Comparison of ENCODE assay signal across 8 cellular contexts in genomic region chr16:66605177-66605999, GRCh38. TPM values are rescaled to one million over a fixed set of nuclear protein-coding genes. Genes with fewer than 3 reads are reported as not detected.
DNase-seq lines count a peak whose midpoint lies in the region; ATAC-seq and TF ChIP-seq lines count a peak whose summit lies in the region.

No MANE protein-coding gene starts in this region.

- H3K36me3 ChIP-seq in Loucy (ENCODE audit: insufficient read depth, low read length) (peaks cover 12% of the 10 kb centered on the region; the same call in 1 of the 2 replicates), heart left ventricle (peaks cover 0 to 19% (median 13%) of the 10 kb centered on the region in 9 donors)

- peak overlapping the region; percentile 89 for H3K4me3 ChIP-seq in Loucy (ENCODE audit: low read length, poor library complexity, severe bottlenecking)
- peak overlapping the region; percentile 59 to 97 (median 84) for H3K4me3 ChIP-seq in heart left ventricle

- H3K79me2 ChIP-seq in Loucy (ENCODE audit: insufficient read depth, low read length): peaks cover 53% of the 10 kb centered on the region

- H3K4me1 Mint-ChIP-seq in progenitor cell of endocrine pancreas (ENCODE audit: low read depth): peaks cover 9% of the 10 kb centered on the region

- intact Hi-C loops in heart left ventricle (cut with DNase I): loop anchor here in 9 of 10 donors (2.0 to 10.0 kb wide), 12 partner anchors 51 to 267 kb away; partner anchors contain the start of genes CKLF (in 5 of the 9) and TK2 (in 3 of the 9)

- peaks cover 3% of the 10 kb centered on the region; the same call in 1 of the 2 replicates for H3F3A ChIP-seq in Loucy (ENCODE audit: low read depth)

- H3K4me2 ChIP-seq in Loucy (ENCODE audit: low read depth, low read length, poor library complexity, severe bottlenecking): peak overlapping the region; percentile 94

- peak overlapping the region; percentile 93 for H3K9ac ChIP-seq in Loucy (ENCODE audit: low read depth, low read length, poor library complexity, severe bottlenecking)

- peak overlapping the region; percentile 66 for H3K4me3 Mint-ChIP-seq in progenitor cell of endocrine pancreas (ENCODE audit: low read depth)

- ATAC-seq in GM19467 (IDR thresholded peaks at IDR 0.05; ENCODE audit: unreplicated experiment): peak; percentile 3
- peak; percentile 25 to 70 (median 62) for ATAC-seq in heart left ventricle
- ATAC-seq in GM18520 (IDR thresholded peaks at IDR 0.05; ENCODE audit: unreplicated experiment): no peak

- TF ChIP-seq POLR2A in heart left ventricle (IDR thresholded peaks at IDR 0.05): peak in 1 of 2 donors; percentile 6

- peak overlapping the region; percentile 88 to 98 (median 94) for H3K27ac ChIP-seq in heart left ventricle

- peaks cover 46% of the 10 kb centered on the region for H3K4me1 ChIP-seq in Loucy (ENCODE audit: insufficient read depth, low read length, poor library complexity, severe bottlenecking)
- H3K4me1 ChIP-seq in heart left ventricle: peaks cover 0 to 43% (median 22%) of the 10 kb centered on the region in 12 donors

- WGBS in heart left ventricle, 4 donors: 12 to 21% (median 14%) methylated on average over 11 to 62 of the region's 62 CpGs

- H3K9me2 ChIP-seq in Loucy (replicated peaks; ENCODE audit: low read depth, low read length): no peaks in the 10 kb centered on the region

- no peaks in the 10 kb centered on the region for H3K27me3 Mint-ChIP-seq in progenitor cell of endocrine pancreas

- H3K9me3 Mint-ChIP-seq in progenitor cell of endocrine pancreas (ENCODE audit: low read depth): no peaks in the 10 kb centered on the region

- TF ChIP-seq CTCF in Loucy (conservative IDR thresholded peaks at IDR 0.05; ENCODE audit: low read length): no peak
- peak in 1 of 12 donors; percentile 29 for TF ChIP-seq CTCF in heart left ventricle (IDR thresholded peaks at IDR 0.05)
- TF ChIP-seq CTCF in progenitor cell of endocrine pancreas (IDR thresholded peaks at IDR 0.05; ENCODE audit: unreplicated experiment): no peak

- H3K9me3 ChIP-seq in Loucy (ENCODE audit: insufficient read depth, low read depth, low read length) (peaks cover 6% of the 10 kb centered on the region; the same call in 1 of the 2 replicates), heart left ventricle (no peaks in the 10 kb centered on the region)

- H3K27me3 ChIP-seq in Loucy (ENCODE audit: insufficient read depth, low read length, poor library complexity, severe bottlenecking) (peaks cover 6% of the 10 kb centered on the region), heart left ventricle (no peaks in the 10 kb centered on the region)

- peak overlapping the region; percentile 48; the same call in 1 of the 2 replicates for H2AFZ ChIP-seq in Loucy (ENCODE audit: low read length)

- H3K27ac Mint-ChIP-seq in progenitor cell of endocrine pancreas: no peak overlapping the region

- peaks cover 54% of the 10 kb centered on the region for H4K20me1 ChIP-seq in Loucy (ENCODE audit: insufficient read depth, low read length, poor library complexity, severe bottlenecking)

- H3K36me3 Mint-ChIP-seq in progenitor cell of endocrine pancreas (ENCODE audit: insufficient read depth): no peaks in the 10 kb centered on the region

- DNase-seq in AG08395 (ENCODE audit: low spot score): peak; percentile 62
- DNase-seq in activated naive CD4-positive, alpha-beta T cell treated with Interleukin-2 at 50 U/mL for 16 hours: peak; percentile 49
- peak; percentile 74 to 86 (median 79) for DNase-seq in heart left ventricle
- DNase-seq in progenitor cell of endocrine pancreas (ENCODE audit: low spot score, unreplicated experiment): peak; percentile 48
- no peak for DNase-seq in LoVo (ENCODE audit: low spot score)

RNA-seq across cellular contexts. Expression of gene CMTM3, which starts 0.9 kb away (rescaled TPM):
- total RNA-seq in heart left ventricle (10 to 100 TPM in 4 of 9 donors, 1 to 10 TPM in 5; 5.8 to 30.9 (median 9.6) TPM), progenitor cell of endocrine pancreas (48.2 and 51.5 TPM in 2 replicates)
- polyA plus RNA-seq in heart left ventricle: 10 to 100 TPM in 1 of 2 donors, 1 to 10 TPM in 1; 6.5 to 13.5 TPM

RNA-seq across cellular contexts. Expression of gene CMTM2, which starts 26.1 kb away (rescaled TPM):
- total RNA-seq in heart left ventricle (under 1 TPM in 1 of 9 donors, not detected in 8; 0.52 TPM), progenitor cell of endocrine pancreas (0.58 TPM in 1 of 2 replicates, not detected in the other)
- not detected for polyA plus RNA-seq in heart left ventricle

RNA-seq across cellular contexts. Expression of gene CMTM1, which starts 39.1 kb away (rescaled TPM):
- total RNA-seq in heart left ventricle (1 to 10 TPM in 5 of 9 donors, under 1 TPM in 3, not detected in 1; 0.49 to 2.4 (median 1.1) TPM), progenitor cell of endocrine pancreas (8.8 and 9.0 TPM in 2 replicates)
- polyA plus RNA-seq in heart left ventricle: under 1 TPM in 1 of 2 donors, not detected in 1; 0.40 TPM

RNA-seq across cellular contexts. Expression of gene CKLF, which starts 53.0 kb away (rescaled TPM):
- total RNA-seq in heart left ventricle (10 to 100 TPM in 2 of 9 donors, 1 to 10 TPM in 7; 4.1 to 28.9 (median 6.4) TPM), progenitor cell of endocrine pancreas (35.6 and 38.1 TPM in 2 replicates)
- polyA plus RNA-seq in heart left ventricle: 10 to 100 TPM in 1 of 2 donors, 1 to 10 TPM in 1; 4.9 to 18.8 TPM

RNA-seq across cellular contexts. Expression of gene TK2, which starts 55.5 kb away (rescaled TPM):
- total RNA-seq in heart left ventricle (10 to 100 TPM; 13.9 to 29.4 (median 17.4) TPM), progenitor cell of endocrine pancreas (16.1 and 17.5 TPM in 2 replicates)
- 10 to 100 TPM in 1 of 2 donors, 1 to 10 TPM in 1; 9.4 to 10.5 TPM for polyA plus RNA-seq in heart left ventricle
